23 cellular contexts compared by ENCODE assay signal in genomic region chr4:25525896-25526295, GRCh38.
"Had no signal": no experiment of that assay in that cellular context is flagged by ENCODE, and none has a peak within 500 bp of the region (broad histone marks: within the 10 kb centered on the region; RNA-seq: fewer than 3 reads in every experiment).

No MANE protein-coding gene starts in this region.

- H3K36me3 ChIP-seq: colonic mucosa, esophagus muscularis mucosa, esophagus squamous epithelium, gastrocnemius medialis, gastroesophageal sphincter, heart left ventricle, heart right ventricle had no signal

- H3K27ac ChIP-seq: colonic mucosa, coronary artery, dorsolateral prefrontal cortex, epithelial cell of prostate, esophagus muscularis mucosa, esophagus squamous epithelium, foreskin keratinocyte, gastrocnemius medialis, gastroesophageal sphincter, heart left ventricle, heart right ventricle had no signal

- H3K9me3 ChIP-seq: colonic mucosa, esophagus muscularis mucosa, esophagus squamous epithelium, gastrocnemius medialis, gastroesophageal sphincter, heart left ventricle, heart right ventricle had no signal

- H3K27me3 ChIP-seq: colonic mucosa, dorsolateral prefrontal cortex, esophagus squamous epithelium, gastrocnemius medialis had no signal

- H3K4me3 Mint-ChIP-seq: dendritic cell treated with granulocyte-macrophage colony-stimulating factor and Interleukin-4, amounts not matched to agents 40 ng/mL and 50 ng/mL, for 4 days; effector memory CD8-positive, alpha-beta T cell had no signal

- H3K27ac Mint-ChIP-seq: dendritic cell treated with granulocyte-macrophage colony-stimulating factor and Interleukin-4, amounts not matched to agents 40 ng/mL and 50 ng/mL, for 4 days; effector memory CD8-positive, alpha-beta T cell had no signal

- H3K4me3 ChIP-seq: colonic mucosa, coronary artery, dorsolateral prefrontal cortex, esophagus muscularis mucosa, esophagus squamous epithelium, gastrocnemius medialis, gastroesophageal sphincter, heart left ventricle, heart right ventricle had no signal

- DNase-seq: colonic mucosa; cortex of kidney; dermis blood vessel endothelial cell; dorsolateral prefrontal cortex; effector CD4-positive, alpha-beta T cell; effector CD8-positive, alpha-beta T cell; effector memory CD4-positive, alpha-beta T cell; effector memory CD8-positive, alpha-beta T cell; erythroblast; esophagus squamous epithelium; foreskin fibroblast; foreskin keratinocyte; foreskin melanocyte; gastrocnemius medialis; glutamatergic neuron; head of caudate nucleus; heart left ventricle; heart right ventricle had no signal

- H3K9me3 Mint-ChIP-seq: dendritic cell treated with granulocyte-macrophage colony-stimulating factor and Interleukin-4, amounts not matched to agents 40 ng/mL and 50 ng/mL, for 4 days; effector memory CD8-positive, alpha-beta T cell had no signal

- H3K4me1 ChIP-seq: colonic mucosa, esophagus muscularis mucosa, foreskin keratinocyte, gastrocnemius medialis, gastroesophageal sphincter, heart left ventricle, heart right ventricle had no signal
